ENCODE assay signal across 16 cellular contexts in the genomic region with DNA sequence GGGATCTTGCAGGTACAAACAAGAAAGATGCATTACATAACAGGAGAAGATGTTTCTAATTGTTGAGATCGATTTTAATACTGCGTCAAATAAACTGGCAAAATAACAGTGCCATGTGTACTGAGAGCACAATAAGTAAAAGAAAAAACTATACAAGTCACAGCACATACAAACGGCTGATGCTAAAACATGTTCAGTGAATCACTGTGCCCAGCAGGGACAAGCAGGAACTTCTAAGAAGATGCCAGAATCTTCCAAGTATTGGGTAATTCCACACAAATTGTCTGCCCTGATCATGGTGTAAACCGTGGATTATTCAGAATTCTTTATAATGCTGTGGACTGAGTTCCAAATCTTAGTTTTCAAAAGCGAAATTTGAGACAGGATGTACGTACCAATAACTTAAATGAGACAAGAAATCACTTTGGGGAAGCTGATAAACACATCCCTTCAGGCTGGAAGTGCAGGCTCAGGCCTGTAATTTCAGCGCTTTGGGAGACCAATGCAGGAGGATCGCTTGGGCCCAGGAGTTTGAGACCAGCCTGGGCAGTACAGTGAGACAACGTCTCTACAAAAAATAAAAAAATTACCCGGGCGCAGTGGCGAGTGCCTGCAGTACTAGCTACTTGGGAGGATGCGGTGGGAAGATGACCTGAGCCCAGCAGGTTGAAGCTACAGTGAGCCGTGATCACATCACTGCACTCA. TPM values are rescaled to one million over a fixed set of nuclear protein-coding genes. Genes with fewer than 3 reads are reported as not detected.
A peak's percentile ranks its signal among the peaks of the same experiment; 100 is the strongest.
DNase-seq lines count a peak whose midpoint lies in the region; ATAC-seq and TF ChIP-seq lines count a peak whose summit lies in the region.
"Had no signal": no experiment of that assay in that cellular context is flagged by ENCODE, and none has a peak within 500 bp of the region (broad histone marks: within the 10 kb centered on the region; RNA-seq: fewer than 3 reads in every experiment).

No MANE protein-coding gene starts in this region.

- no peaks in the 10 kb centered on the region for H3K36me3 ChIP-seq in upper lobe of left lung
- H3K36me3 ChIP-seq: adrenal gland, sigmoid colon had no signal

- H3K4me1 ChIP-seq in upper lobe of left lung = no peaks in the 10 kb centered on the region
- H3K4me1 ChIP-seq: adrenal gland, sigmoid colon had no signal

- no peak for TF ChIP-seq POLR2A in upper lobe of left lung (IDR thresholded peaks at IDR 0.05)

- H3K36me3 Mint-ChIP-seq in activated CD8-positive, alpha-beta memory T cell treated with anti-CD3 and anti-CD28 coated beads, Interleukin-2, amount 10 ng/mL, durations not matched to agents 7 days and 5 days = peaks cover 32% of the 10 kb centered on the region
- peaks cover 36% of the 10 kb centered on the region for H3K36me3 Mint-ChIP-seq in activated T-helper 2 cell treated with anti-CD3 and anti-CD28 coated beads, Interferon-gamma antibody, Interleukin-2, Interleukin-4, amounts not matched to agents 10 μg/mL and 5 μg/mL and 100 μg/mL, durations not matched to agents 14 hours and 24 hours and 36 hours (ENCODE audit: low read depth)
- H3K36me3 Mint-ChIP-seq in glutamatergic neuron (ENCODE audit: unreplicated experiment) = peaks cover 12% of the 10 kb centered on the region

- peak; percentile 54 for ATAC-seq in activated CD8-positive, alpha-beta memory T cell treated with anti-CD3 and anti-CD28 coated beads, Interleukin-2, amount 10 ng/mL, durations not matched to agents 7 days and 5 days
- ATAC-seq in esophagus mucosa (peak; percentile 93), upper lobe of left lung (ENCODE audit: low FRiP score in 2 of 2) (no peak)

- peaks cover 0 to 13% (median 2%) of the 10 kb centered on the region in 4 donors for H3K9me3 ChIP-seq in upper lobe of left lung

- peak; percentile 83 for DNase-seq in activated CD8-positive, alpha-beta memory T cell treated with anti-CD3 and anti-CD28 coated beads, Interleukin-2, amount 10 ng/mL, durations not matched to agents 7 days and 5 days
- DNase-seq in activated CD8-positive, alpha-beta memory T cell treated with anti-CD3 and anti-CD28 coated beads, Interleukin-2, amount 50 U/mL, for 4 hours = no peak
- no peak for DNase-seq in activated T-helper 2 cell treated with anti-CD3 and anti-CD28 coated beads, Interferon-gamma antibody, Interleukin-2, Interleukin-4, amounts not matched to agents 10 μg/mL and 5 μg/mL and 100 μg/mL, durations not matched to agents 14 hours and 24 hours and 36 hours (ENCODE audit: low spot score)
- DNase-seq in upper lobe of left lung = no peak
- DNase-seq in glutamatergic neuron = no peak
- DNase-seq in pons (ENCODE audit: low spot score) = no peak
- DNase-seq in NCI-H1930 (lab: John Stamatoyannopoulos, UW) = no peak
- DNase-seq: adrenal gland, head of caudate nucleus, left cardiac atrium, NCI-H1048, NCI-H524, nephron progenitor cell, sigmoid colon, trophoblast cell had no signal

- no peak for TF ChIP-seq EP300 in upper lobe of left lung (IDR thresholded peaks at IDR 0.05)

- WGBS in upper lobe of left lung, 2 donors = 88 to 90% methylated on average over 14 of the region's 14 CpGs

- peaks cover 15% of the 10 kb centered on the region for H3K9me3 Mint-ChIP-seq in activated CD8-positive, alpha-beta memory T cell treated with anti-CD3 and anti-CD28 coated beads, Interleukin-2, amount 10 ng/mL, durations not matched to agents 7 days and 5 days (ENCODE audit: low read depth)
- H3K9me3 Mint-ChIP-seq in activated T-helper 2 cell treated with anti-CD3 and anti-CD28 coated beads, Interferon-gamma antibody, Interleukin-2, Interleukin-4, amounts not matched to agents 10 μg/mL and 5 μg/mL and 100 μg/mL, durations not matched to agents 14 hours and 24 hours and 36 hours = peaks cover 21% of the 10 kb centered on the region
- peaks cover 2% of the 10 kb centered on the region for H3K9me3 Mint-ChIP-seq in glutamatergic neuron (ENCODE audit: unreplicated experiment)

- no peak for TF ChIP-seq CTCF in upper lobe of left lung (IDR thresholded peaks at IDR 0.05)
- no peak for TF ChIP-seq CTCF in glutamatergic neuron (IDR thresholded peaks at IDR 0.05; ENCODE audit: partially characterized antibody, unreplicated experiment)

- H3K4me3 Mint-ChIP-seq in activated CD8-positive, alpha-beta memory T cell treated with anti-CD3 and anti-CD28 coated beads, Interleukin-2, amount 10 ng/mL, durations not matched to agents 7 days and 5 days = peak overlapping the region; percentile 80
- H3K4me3 Mint-ChIP-seq in activated T-helper 2 cell treated with anti-CD3 and anti-CD28 coated beads, Interferon-gamma antibody, Interleukin-2, Interleukin-4, amounts not matched to agents 10 μg/mL and 5 μg/mL and 100 μg/mL, durations not matched to agents 14 hours and 24 hours and 36 hours (ENCODE audit: low read depth) = peak overlapping the region; percentile 69
- H3K4me3 Mint-ChIP-seq in glutamatergic neuron (ENCODE audit: unreplicated experiment) = no peak overlapping the region
- H3K4me3 Mint-ChIP-seq: nephron progenitor cell had no signal

- H3K4me1 Mint-ChIP-seq in activated CD8-positive, alpha-beta memory T cell treated with anti-CD3 and anti-CD28 coated beads, Interleukin-2, amount 10 ng/mL, durations not matched to agents 7 days and 5 days = peaks cover 84% of the 10 kb centered on the region
- peaks cover 71% of the 10 kb centered on the region for H3K4me1 Mint-ChIP-seq in activated T-helper 2 cell treated with anti-CD3 and anti-CD28 coated beads, Interferon-gamma antibody, Interleukin-2, Interleukin-4, amounts not matched to agents 10 μg/mL and 5 μg/mL and 100 μg/mL, durations not matched to agents 14 hours and 24 hours and 36 hours (ENCODE audit: low read depth)
- H3K4me1 Mint-ChIP-seq in glutamatergic neuron (ENCODE audit: low read depth, unreplicated experiment) = no peaks in the 10 kb centered on the region

- H3K27me3 Mint-ChIP-seq in activated CD8-positive, alpha-beta memory T cell treated with anti-CD3 and anti-CD28 coated beads, Interleukin-2, amount 10 ng/mL, durations not matched to agents 7 days and 5 days = no peaks in the 10 kb centered on the region
- no peaks in the 10 kb centered on the region for H3K27me3 Mint-ChIP-seq in activated T-helper 2 cell treated with anti-CD3 and anti-CD28 coated beads, Interferon-gamma antibody, Interleukin-2, Interleukin-4, amounts not matched to agents 10 μg/mL and 5 μg/mL and 100 μg/mL, durations not matched to agents 14 hours and 24 hours and 36 hours (ENCODE audit: low read depth)
- no peaks in the 10 kb centered on the region for H3K27me3 Mint-ChIP-seq in glutamatergic neuron (ENCODE audit: unreplicated experiment)

- H3K27ac Mint-ChIP-seq in activated CD8-positive, alpha-beta memory T cell treated with anti-CD3 and anti-CD28 coated beads, Interleukin-2, amount 10 ng/mL, durations not matched to agents 7 days and 5 days = peak overlapping the region; percentile 97
- peak overlapping the region; percentile 90 for H3K27ac Mint-ChIP-seq in activated T-helper 2 cell treated with anti-CD3 and anti-CD28 coated beads, Interferon-gamma antibody, Interleukin-2, Interleukin-4, amounts not matched to agents 10 μg/mL and 5 μg/mL and 100 μg/mL, durations not matched to agents 14 hours and 24 hours and 36 hours
- no peak overlapping the region for H3K27ac Mint-ChIP-seq in glutamatergic neuron (ENCODE audit: unreplicated experiment)
- H3K27ac Mint-ChIP-seq: nephron progenitor cell had no signal

- CTCF ChIA-PET in activated CD8-positive, alpha-beta memory T cell treated with anti-CD3 and anti-CD28 coated beads, Interleukin-2, amount 10 ng/mL, durations not matched to agents 7 days and 5 days (lab: Charles Lee) = interaction anchor here (0.7 to 11.8 kb wide), 7 partner anchors 19 to 251 kb away, joined by 3 to 224 read pairs (median 10); partner anchors contain the start of genes CD2 and TTF2

- intact Hi-C loops in activated T-helper 2 cell treated with anti-CD3 and anti-CD28 coated beads, Interferon-gamma antibody, Interleukin-2, Interleukin-4, amounts not matched to agents 10 μg/mL and 5 μg/mL and 100 μg/mL, durations not matched to agents 14 hours and 24 hours and 36 hours (cut with micrococcal nuclease) = loop anchor here (1.0 to 5.0 kb wide), 3 partner anchors 9 to 251 kb away; no protein-coding TSS in a partner anchor

- no peaks in the 10 kb centered on the region for H3K27me3 ChIP-seq in upper lobe of left lung
- H3K27me3 ChIP-seq: adrenal gland, sigmoid colon had no signal

- H3K4me3 ChIP-seq in upper lobe of left lung = no peak overlapping the region
- H3K4me3 ChIP-seq: adrenal gland, sigmoid colon had no signal

- peak overlapping the region in 3 of 4 donors; percentile 22 to 61 (median 34) for H3K27ac ChIP-seq in upper lobe of left lung
- H3K27ac ChIP-seq: adrenal gland, sigmoid colon had no signal

RNA-seq across cellular contexts. Expression of gene CD2, which starts 54.4 kb away (rescaled TPM):
- 100 to 1,000 TPM; 278 to 444 TPM for total RNA-seq in activated CD8-positive, alpha-beta memory T cell treated with anti-CD3 and anti-CD28 coated beads, Interleukin-2, amount 10 ng/mL, durations not matched to agents 7 days and 5 days
- total RNA-seq in activated T-helper 2 cell treated with anti-CD3 and anti-CD28 coated beads, Interferon-gamma antibody, Interleukin-2, Interleukin-4, amounts not matched to agents 10 μg/mL and 5 μg/mL and 100 μg/mL, durations not matched to agents 14 hours and 24 hours and 36 hours = 284 and 304 TPM in 2 replicates
- total RNA-seq in esophagus mucosa = 1.3 TPM
- 10 to 100 TPM in 2 of 6 donors, 1 to 10 TPM in 4; 3.8 to 23.5 (median 7.9) TPM for total RNA-seq in upper lobe of left lung
- not detected for total RNA-seq in glutamatergic neuron (ENCODE audit: unreplicated experiment)

Comparison
In these comparisons a context has a peak if more than half of its experiments do, and no peak if none do; other contexts are left out.
1. ATAC-seq: peak in activated CD8-positive, alpha-beta memory T cell treated with anti-CD3 and anti-CD28 coated beads, Interleukin-2, amount 10 ng/mL, durations not matched to agents 7 days and 5 days (single experiment) and esophagus mucosa (single experiment); none in upper lobe of left lung (0 of 2).
2. RNA of gene CD2, which starts 54.4 kb away (total RNA-seq): 278 to 444 TPM in activated CD8-positive, alpha-beta memory T cell treated with anti-CD3 and anti-CD28 coated beads, Interleukin-2, amount 10 ng/mL, durations not matched to agents 7 days and 5 days and 284 to 304 TPM in activated T-helper 2 cell treated with anti-CD3 and anti-CD28 coated beads, Interferon-gamma antibody, Interleukin-2, Interleukin-4, amounts not matched to agents 10 μg/mL and 5 μg/mL and 100 μg/mL, durations not matched to agents 14 hours and 24 hours and 36 hours; 3.8 to 23.5 TPM in upper lobe of left lung, 1.3 TPM in esophagus mucosa (single experiment) and not detected in glutamatergic neuron (single experiment); every median in the first group is over 10 times any median in the second.